In genomic region chr17:82890339-82890730, GRCh38 we compare ENCODE assay signal across 21 cellular contexts. TPM values are rescaled to one million over a fixed set of nuclear protein-coding genes. Genes with fewer than 3 reads are reported as not detected.
DNase-seq lines count a peak whose midpoint lies in the region; ATAC-seq and TF ChIP-seq lines count a peak whose summit lies in the region.
"Had no signal": no experiment of that assay in that cellular context is flagged by ENCODE, and none has a peak within 500 bp of the region (broad histone marks: within the 10 kb centered on the region; RNA-seq: fewer than 3 reads in every experiment).

No MANE protein-coding gene starts in this region.

- WGBS in endodermal cell (ENCODE audit: insufficient coverage in 1 of 2, insufficient read length in 1 of 2), 2 experiments, result 95% methylated on average over 12 to 18 of the region's 18 CpGs

- no peaks in the 10 kb centered on the region for H3K9me3 ChIP-seq in endodermal cell (ENCODE audit: control insufficient read depth, low read length)
- H3K9me3 ChIP-seq in vagina, result no peaks in the 10 kb centered on the region
- no peaks in the 10 kb centered on the region for H3K9me3 ChIP-seq in MM.1S (replicated peaks; ENCODE audit: insufficient read depth, low read length)
- H3K9me3 ChIP-seq: right atrium auricular region had no signal

- peaks cover 46% of the 10 kb centered on the region for H3K36me3 Mint-ChIP-seq in stimulated activated naive CD8-positive, alpha-beta T cell treated with anti-CD3 and anti-CD28 coated beads, Interleukin-15, Interleukin-2, amounts not matched to agents 100 ng/mL and 50 ng/mL, for 24 hours (ENCODE audit: low read depth)
- peaks cover 44% of the 10 kb centered on the region for H3K36me3 Mint-ChIP-seq in endodermal cell (ENCODE audit: low read depth)
- H3K36me3 Mint-ChIP-seq in neural crest cell (ENCODE audit: low read depth), result peaks cover 22% of the 10 kb centered on the region
- no peaks in the 10 kb centered on the region for H3K36me3 Mint-ChIP-seq in natural killer cell

- H3K27me3 ChIP-seq in endodermal cell (ENCODE audit: control insufficient read depth, insufficient read depth, low read length, poor library complexity, severe bottlenecking) (no peaks in the 10 kb centered on the region), vagina (no peaks in the 10 kb centered on the region), MM.1S (replicated peaks; ENCODE audit: insufficient read depth, low read length) (no peaks in the 10 kb centered on the region)
- H3K27me3 ChIP-seq: right atrium auricular region had no signal

- H3K27me3 Mint-ChIP-seq in stimulated activated naive CD8-positive, alpha-beta T cell treated with anti-CD3 and anti-CD28 coated beads, Interleukin-15, Interleukin-2, amounts not matched to agents 100 ng/mL and 50 ng/mL, for 24 hours, result no peaks in the 10 kb centered on the region
- H3K27me3 Mint-ChIP-seq in endodermal cell (ENCODE audit: insufficient read depth) (no peaks in the 10 kb centered on the region), neural crest cell (ENCODE audit: low read depth) (no peaks in the 10 kb centered on the region), natural killer cell (ENCODE audit: low read depth in 2 of 2) (peaks cover 0 to 6% of the 10 kb centered on the region in 2 donors)
- H3K27me3 Mint-ChIP-seq: activated CD8-positive, alpha-beta memory T cell treated with anti-CD3 and anti-CD28 coated beads, Interleukin-2, amount 10 ng/mL, durations not matched to agents 7 days and 5 days; activated naive CD4-positive, alpha-beta T cell treated with anti-CD3 and anti-CD28 coated beads, Interleukin-2, amount 10 ng/mL, durations not matched to agents 7 days and 5 days; naive thymus-derived CD8-positive, alpha-beta T cell had no signal

- peaks cover 31% of the 10 kb centered on the region for H3K36me3 ChIP-seq in endodermal cell (ENCODE audit: control insufficient read depth, insufficient read depth, low read length)
- H3K36me3 ChIP-seq in vagina, result peaks cover 0 to 5% of the 10 kb centered on the region in 2 donors
- H3K36me3 ChIP-seq in MM.1S (replicated peaks; ENCODE audit: insufficient read depth, low read length), result no peaks in the 10 kb centered on the region
- H3K36me3 ChIP-seq: right atrium auricular region had no signal

- no peak for ATAC-seq in stimulated activated naive CD8-positive, alpha-beta T cell treated with anti-CD3 and anti-CD28 coated beads, Interleukin-15, Interleukin-2, amounts not matched to agents 100 U/mL and 50 U/mL, for 24 hours
- ATAC-seq in natural killer cell (no peak), GM18498 (IDR thresholded peaks at IDR 0.05; ENCODE audit: unreplicated experiment) (no peak)
- ATAC-seq: activated CD8-positive, alpha-beta memory T cell treated with anti-CD3 and anti-CD28 coated beads, Interleukin-2, amount 10 ng/mL, durations not matched to agents 7 days and 5 days; naive thymus-derived CD8-positive, alpha-beta T cell had no signal

- no peak overlapping the region for H3K4me3 Mint-ChIP-seq in stimulated activated naive CD8-positive, alpha-beta T cell treated with anti-CD3 and anti-CD28 coated beads, Interleukin-15, Interleukin-2, amounts not matched to agents 100 ng/mL and 50 ng/mL, for 24 hours
- H3K4me3 Mint-ChIP-seq in endodermal cell (no peak overlapping the region), neural crest cell (peak overlapping the region; percentile 23), natural killer cell (no peak overlapping the region)
- H3K4me3 Mint-ChIP-seq: activated CD8-positive, alpha-beta memory T cell treated with anti-CD3 and anti-CD28 coated beads, Interleukin-2, amount 10 ng/mL, durations not matched to agents 7 days and 5 days; activated naive CD4-positive, alpha-beta T cell treated with anti-CD3 and anti-CD28 coated beads, Interleukin-2, amount 10 ng/mL, durations not matched to agents 7 days and 5 days had no signal

- H3K27ac Mint-ChIP-seq in stimulated activated naive CD8-positive, alpha-beta T cell treated with anti-CD3 and anti-CD28 coated beads, Interleukin-15, Interleukin-2, amounts not matched to agents 100 ng/mL and 50 ng/mL, for 24 hours, result peak overlapping the region; percentile 41
- H3K27ac Mint-ChIP-seq in endodermal cell (peak overlapping the region; percentile 71), neural crest cell (ENCODE audit: unreplicated experiment) (no peak overlapping the region), natural killer cell (peak overlapping the region in 1 of 2 donors; percentile 80)
- H3K27ac Mint-ChIP-seq: activated CD8-positive, alpha-beta memory T cell treated with anti-CD3 and anti-CD28 coated beads, Interleukin-2, amount 10 ng/mL, durations not matched to agents 7 days and 5 days; activated naive CD4-positive, alpha-beta T cell treated with anti-CD3 and anti-CD28 coated beads, Interleukin-2, amount 10 ng/mL, durations not matched to agents 7 days and 5 days had no signal

- no peaks in the 10 kb centered on the region for H3K79me2 ChIP-seq in MM.1S (ENCODE audit: low read length)

- peaks cover 66% of the 10 kb centered on the region for H3K4me1 Mint-ChIP-seq in stimulated activated naive CD8-positive, alpha-beta T cell treated with anti-CD3 and anti-CD28 coated beads, Interleukin-15, Interleukin-2, amounts not matched to agents 100 ng/mL and 50 ng/mL, for 24 hours (ENCODE audit: low read depth)
- H3K4me1 Mint-ChIP-seq in endodermal cell (no peaks in the 10 kb centered on the region), neural crest cell (peaks cover 25% of the 10 kb centered on the region), natural killer cell (peaks cover 51 to 55% of the 10 kb centered on the region in 2 donors)

- DNase-seq in stimulated activated naive CD8-positive, alpha-beta T cell treated with anti-CD3 and anti-CD28 coated beads, Interleukin-15, Interleukin-2, amounts not matched to agents 100 U/mL and 50 U/mL, for 24 hours, result no peak
- DNase-seq in endodermal cell (no peak), neural crest cell (ENCODE audit: low read depth, low spot score) (no peak), vagina (ENCODE audit: extremely low spot score in 2 of 2) (no peak), natural killer cell (no peak), MM.1S (no peak)
- DNase-seq: activated CD8-positive, alpha-beta memory T cell treated with anti-CD3 and anti-CD28 coated beads, Interleukin-2, amount 10 ng/mL, durations not matched to agents 7 days and 5 days; activated naive CD4-positive, alpha-beta T cell treated with anti-CD3 and anti-CD28 coated beads, Interleukin-2, amount 10 ng/mL, durations not matched to agents 7 days and 5 days; DMS153; effector CD8-positive, alpha-beta T cell; HCEC 1CT; NCI-H1694 treated with DMSO at 0.1 percent for 48 hours; stimulated activated CD4-positive, alpha-beta T cell treated with anti-CD3 and anti-CD28 coated beads, Interleukin-4, amount 100 ng/mL, for 24 hours had no signal

- H3K4me1 ChIP-seq in endodermal cell (ENCODE audit: control insufficient read depth, insufficient read depth, low read length), result no peaks in the 10 kb centered on the region
- H3K4me1 ChIP-seq in vagina, result peaks cover 49% of the 10 kb centered on the region
- H3K4me1 ChIP-seq in MM.1S (ENCODE audit: low read length), result no peaks in the 10 kb centered on the region

- no peak overlapping the region for H3K27ac ChIP-seq in endodermal cell (ENCODE audit: low read depth, low read length)
- H3K27ac ChIP-seq in vagina, result peak overlapping the region; percentile 54
- no peak overlapping the region for H3K27ac ChIP-seq in MM.1S (ENCODE audit: low read length)

- intact Hi-C loops in vagina (cut with DNase I), result no loop called here
- intact Hi-C loops in natural killer cell (cut with micrococcal nuclease), result loop anchor here (5.0 kb wide), 1 partner anchor 108 kb away; no protein-coding TSS in a partner anchor

- H3F3A ChIP-seq in MM.1S (ENCODE audit: insufficient read depth, low read length), result no peaks in the 10 kb centered on the region

- no peak overlapping the region for H2AFZ ChIP-seq in MM.1S (ENCODE audit: low read length)

- no peak overlapping the region for H3K4me3 ChIP-seq in endodermal cell (ENCODE audit: low read length)
- no peak overlapping the region for H3K4me3 ChIP-seq in vagina
- H3K4me3 ChIP-seq in MM.1S (ENCODE audit: low read length), result no peak overlapping the region
- H3K4me3 ChIP-seq: right atrium auricular region had no signal

- H4K20me1 ChIP-seq in MM.1S (ENCODE audit: insufficient read depth, low read length), result no peaks in the 10 kb centered on the region

- no peak overlapping the region for H3K4me2 ChIP-seq in MM.1S (ENCODE audit: low read depth, low read length)

- no peaks in the 10 kb centered on the region for H3K9me2 ChIP-seq in MM.1S (replicated peaks; ENCODE audit: insufficient read depth, low read length)

- no peaks in the 10 kb centered on the region for H3K9me3 Mint-ChIP-seq in stimulated activated naive CD8-positive, alpha-beta T cell treated with anti-CD3 and anti-CD28 coated beads, Interleukin-15, Interleukin-2, amounts not matched to agents 100 ng/mL and 50 ng/mL, for 24 hours
- H3K9me3 Mint-ChIP-seq in endodermal cell (no peaks in the 10 kb centered on the region), neural crest cell (peaks cover 2% of the 10 kb centered on the region), natural killer cell (peaks cover 0 to 2% of the 10 kb centered on the region in 2 donors)
- H3K9me3 Mint-ChIP-seq: activated naive CD4-positive, alpha-beta T cell treated with anti-CD3 and anti-CD28 coated beads, Interleukin-2, amount 10 ng/mL, durations not matched to agents 7 days and 5 days; naive thymus-derived CD8-positive, alpha-beta T cell had no signal

- TF ChIP-seq CTCF in endodermal cell (conservative IDR thresholded peaks at IDR 0.05), result no peak
- TF ChIP-seq CTCF in neural crest cell (conservative IDR thresholded peaks at IDR 0.05), result no peak
- TF ChIP-seq CTCF in vagina (IDR thresholded peaks at IDR 0.05), result no peak
- TF ChIP-seq CTCF in natural killer cell (IDR thresholded peaks at IDR 0.05), result no peak
- TF ChIP-seq CTCF in MM.1S (IDR thresholded peaks at IDR 0.05; ENCODE audit: low read length), result no peak

- no peak for TF ChIP-seq POLR2A in vagina (IDR thresholded peaks at IDR 0.05)

- H3K9ac ChIP-seq in endodermal cell (ENCODE audit: extremely low read depth, low read length, poor library complexity, severe bottlenecking), result no peak overlapping the region
- no peak overlapping the region for H3K9ac ChIP-seq in MM.1S (ENCODE audit: low read length)

RNA-seq across cellular contexts. Expression of gene ZNF750, which starts 50.5 kb away (rescaled TPM):
- total RNA-seq in endodermal cell, result not detected
- polyA plus RNA-seq in endodermal cell (2013, experiment 1 of 2), result not detected
- polyA plus RNA-seq in endodermal cell (2013, experiment 2 of 2), result not detected
- total RNA-seq in neural crest cell, result not detected in 2 replicates
- 83.0 TPM for total RNA-seq in vagina
- not detected for total RNA-seq in natural killer cell
- total RNA-seq: activated CD8-positive, alpha-beta memory T cell treated with anti-CD3 and anti-CD28 coated beads, Interleukin-2, amount 10 ng/mL, durations not matched to agents 7 days and 5 days; LHCN-M2; naive thymus-derived CD8-positive, alpha-beta T cell; NCI-H460; OCI-LY7; right atrium auricular region had no signal
- polyA plus RNA-seq: AG04450; naive thymus-derived CD8-positive, alpha-beta T cell had no signal

Comparison
In these comparisons a context has a peak if more than half of its experiments do, and no peak if none do; other contexts are left out.
1. RNA of gene ZNF750, which starts 50.5 kb away (total RNA-seq): 83.0 TPM in vagina (single experiment); not detected in endodermal cell, not detected in neural crest cell and not detected in natural killer cell; every median in the first group is over 10 times any median in the second.